In the genomic region with DNA sequence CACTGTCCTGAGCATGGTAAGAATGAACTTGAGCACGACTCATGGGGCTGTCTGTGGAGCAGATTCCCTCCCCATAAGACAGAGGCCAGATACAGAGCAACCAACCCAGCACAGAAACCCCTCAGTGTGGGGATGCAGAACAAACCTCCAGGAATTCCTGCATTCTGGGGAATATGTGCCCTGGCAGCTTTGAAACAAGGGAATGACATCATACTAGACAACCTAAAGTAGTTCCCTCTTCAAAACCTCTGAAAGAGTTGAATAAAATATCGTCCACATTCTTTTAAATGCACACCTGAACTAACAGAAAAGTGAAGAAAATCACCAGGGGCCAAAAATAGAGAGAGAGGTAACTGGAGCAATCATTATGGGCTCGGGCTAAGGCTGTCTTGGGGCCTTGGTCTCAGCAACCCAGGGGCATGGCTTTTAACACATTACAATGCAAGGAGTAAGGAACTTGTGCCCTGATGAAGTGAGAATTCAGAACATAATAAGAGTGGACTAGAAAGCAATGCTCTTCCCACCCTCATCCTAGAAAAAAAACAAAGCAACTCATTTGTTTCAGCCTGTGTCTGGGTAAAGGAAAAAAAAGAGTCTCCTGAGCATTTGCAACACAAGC, we compare ENCODE assay signal across 15 cellular contexts. TPM values are rescaled to one million over a fixed set of nuclear protein-coding genes. Genes with fewer than 3 reads are reported as not detected.
A peak's percentile ranks its signal among the peaks of the same experiment; 100 is the strongest.
DNase-seq lines count a peak whose midpoint lies in the region; ATAC-seq, FAIRE-seq and TF ChIP-seq lines count a peak whose summit lies in the region.
"Had no signal": no experiment of that assay in that cellular context is flagged by ENCODE, and none has a peak within 500 bp of the region (broad histone marks: within the 10 kb centered on the region; RNA-seq: fewer than 3 reads in every experiment).

No MANE protein-coding gene starts in this region.

- H3K9me3 ChIP-seq in HepG2 (ENCODE audit: low read length) = no peaks in the 10 kb centered on the region
- no peaks in the 10 kb centered on the region for H3K9me3 ChIP-seq in right lobe of liver
- H3K9me3 ChIP-seq in iPS-15b (ENCODE audit: control insufficient read depth, insufficient read depth, low read length) = no peaks in the 10 kb centered on the region
- H3K9me3 ChIP-seq in upper lobe of right lung = no peaks in the 10 kb centered on the region
- no peaks in the 10 kb centered on the region for H3K9me3 ChIP-seq in PC-9 (ENCODE audit: insufficient read depth, low read depth)
- H3K9me3 ChIP-seq: HAP-1, SJSA1 had no signal

- POLR2A ChIA-PET in HepG2 (lab: Yijun Ruan, JAX) (no interaction called here), PC-9 (lab: Charles Lee; ENCODE audit: unreplicated experiment) (no interaction called here)

- H3K36me3 Mint-ChIP-seq in stimulated activated memory B cell treated with anti-CD40 and anti-IgM and Interleukin-4, amounts not matched to agents 10 μg/mL and 1 μg/mL and 100 μg/mL, for 72 hours = no peaks in the 10 kb centered on the region

- TF ChIP-seq POLR2A in HepG2 (IDR thresholded peaks at IDR 0.05; ENCODE audit: insufficient read depth in 1 of 2, low read depth in 2 of 2, low read length in 2 of 2) = no peak
- TF ChIP-seq POLR2A in right lobe of liver (IDR thresholded peaks at IDR 0.05) = no peak

- WGBS in HepG2 (ENCODE audit: low lambda C conversion rate) = 28% methylated on average over 3 of the region's 3 CpGs
- 100% methylated on average over 2 of the region's 3 CpGs for WGBS in right lobe of liver (ENCODE audit: insufficient coverage, low coverage, low lambda C conversion rate, missing lambda C conversion rate)

- no peaks in the 10 kb centered on the region for H3F3A ChIP-seq in PC-9 (ENCODE audit: insufficient read depth, low read depth)

- TF ChIP-seq EP300 in HepG2 (IDR thresholded peaks at IDR 0.05; ENCODE audit: low read depth in 2 of 2, low read length in 2 of 2) = no peak
- TF ChIP-seq EP300 in HepG2 (CRISPR knock-in tag; IDR thresholded peaks at IDR 0.05; ENCODE audit: borderline replicate concordance) = no peak

- no peak overlapping the region for H3K9ac ChIP-seq in HepG2 (ENCODE audit: insufficient read depth, low read depth, low read length)
- peak overlapping the region; percentile 42 for H3K9ac ChIP-seq in iPS-15b (ENCODE audit: low read depth, low read length)

- TF ChIP-seq CTCF in HepG2 (CRISPR knock-in tag; IDR thresholded peaks at IDR 0.05) (no peak), right lobe of liver (IDR thresholded peaks at IDR 0.05) (no peak), upper lobe of right lung (IDR thresholded peaks at IDR 0.05) (no peak), PC-9 (conservative IDR thresholded peaks at IDR 0.05) (no peak)

- H3K4me1 ChIP-seq in HepG2 (ENCODE audit: insufficient read depth, low read length) (peaks cover 16% of the 10 kb centered on the region; the same call in 1 of the 2 replicates), right lobe of liver (no peaks in the 10 kb centered on the region), iPS-15b (ENCODE audit: control insufficient read depth, insufficient read depth, low read length) (peaks cover 26% of the 10 kb centered on the region), upper lobe of right lung (no peaks in the 10 kb centered on the region), PC-9 (replicated peaks; ENCODE audit: insufficient read depth) (peaks cover 5% of the 10 kb centered on the region; the same call in 1 of the 2 replicates)

- no peak for ATAC-seq in HepG2
- no peak for ATAC-seq in right lobe of liver
- no peak for ATAC-seq in stimulated activated memory B cell treated with anti-CD40 and anti-IgM and Interleukin-4, amounts not matched to agents 10 μg/mL and 1 μg/mL and 100 μg/mL, for 72 hours
- ATAC-seq in upper lobe of right lung = no peak

- intact Hi-C loops in HepG2 (cut with micrococcal nuclease; ENCODE audit: unreplicated experiment) (no loop called here), right lobe of liver (cut with DNase I) (no loop called here), upper lobe of right lung (cut with DNase I) (no loop called here), PC-9 (cut with micrococcal nuclease; ENCODE audit: unreplicated experiment) (no loop called here)

- H3K4me1 Mint-ChIP-seq in stimulated activated memory B cell treated with anti-CD40 and anti-IgM and Interleukin-4, amounts not matched to agents 10 μg/mL and 1 μg/mL and 100 μg/mL, for 72 hours = peaks cover 22% of the 10 kb centered on the region

- no peak overlapping the region for H3K4me3 ChIP-seq in HepG2 (replicated peaks in 1 of 3; ENCODE audit: insufficient read depth in 1 of 3, low read depth in 2 of 3, low read length in 3 of 3)
- H3K4me3 ChIP-seq in right lobe of liver = no peak overlapping the region
- H3K4me3 ChIP-seq in iPS-15b (ENCODE audit: low read depth, low read length) = no peak overlapping the region
- H3K4me3 ChIP-seq in upper lobe of right lung = no peak overlapping the region
- H3K4me3 ChIP-seq in PC-9 = no peak overlapping the region
- H3K4me3 ChIP-seq: HAP-1, SJSA1 had no signal

- peaks cover 10% of the 10 kb centered on the region for H3K27me3 Mint-ChIP-seq in stimulated activated memory B cell treated with anti-CD40 and anti-IgM and Interleukin-4, amounts not matched to agents 10 μg/mL and 1 μg/mL and 100 μg/mL, for 72 hours

- H4K20me1 ChIP-seq in HepG2 (ENCODE audit: insufficient read depth, low read length) (no peaks in the 10 kb centered on the region), PC-9 (ENCODE audit: insufficient read depth) (no peaks in the 10 kb centered on the region)

- FAIRE-seq in HepG2 (lab: Jason Lieb, UNC) = no peak

- in situ Hi-C loops in HepG2 (cut with HindIII; ENCODE audit: extremely low pct_ligation_motif_present, low pct_unique_long_range_greater_than_20kb) = no loop called here
- in situ Hi-C loops in SK-MEL-5 (cut with HindIII; ENCODE audit: low pct_unique_long_range_greater_than_20kb, low sequenced_read_pairs) = no loop called here

- BruUV-seq in HepG2 (replicated peaks; lab: Mats Ljungman, UMichigan) (no TSS peak), PC-9 (replicated peaks; lab: Mats Ljungman, UMichigan) (no TSS peak)

- no peaks in the 10 kb centered on the region for H3K79me2 ChIP-seq in HepG2 (ENCODE audit: insufficient read depth, low read length)
- H3K79me2 ChIP-seq in PC-9 (ENCODE audit: low read depth) = no peaks in the 10 kb centered on the region

- no peaks in the 10 kb centered on the region for H3K36me3 ChIP-seq in HepG2 (replicated peaks in 1 of 2; ENCODE audit: control insufficient read depth in 1 of 2, insufficient read depth in 2 of 2, low read length in 2 of 2)
- no peaks in the 10 kb centered on the region for H3K36me3 ChIP-seq in right lobe of liver
- no peaks in the 10 kb centered on the region for H3K36me3 ChIP-seq in iPS-15b (ENCODE audit: control insufficient read depth, insufficient read depth, low read length)
- no peaks in the 10 kb centered on the region for H3K36me3 ChIP-seq in upper lobe of right lung
- no peaks in the 10 kb centered on the region for H3K36me3 ChIP-seq in PC-9 (ENCODE audit: low read depth)
- H3K36me3 ChIP-seq: HAP-1, SJSA1 had no signal

- H3K9me3 Mint-ChIP-seq in stimulated activated memory B cell treated with anti-CD40 and anti-IgM and Interleukin-4, amounts not matched to agents 10 μg/mL and 1 μg/mL and 100 μg/mL, for 72 hours = peaks cover 3% of the 10 kb centered on the region

- H3K27ac Mint-ChIP-seq in stimulated activated memory B cell treated with anti-CD40 and anti-IgM and Interleukin-4, amounts not matched to agents 10 μg/mL and 1 μg/mL and 100 μg/mL, for 72 hours = peak overlapping the region; percentile 44

- TF ChIP-seq RAD21 in HepG2 (CRISPR knock-in tag; IDR thresholded peaks at IDR 0.05) = no peak

- no peak overlapping the region for H3K27ac ChIP-seq in HepG2 (ENCODE audit: extremely low read length, insufficient read depth, low read length)
- H3K27ac ChIP-seq in right lobe of liver = no peak overlapping the region
- no peak overlapping the region for H3K27ac ChIP-seq in upper lobe of right lung
- H3K27ac ChIP-seq in PC-9 = no peak overlapping the region
- H3K27ac ChIP-seq: SJSA1 had no signal

- 0 out of 2 replicates have a peak, but pooled peaks cover 5% of the 10 kb centered on the region for H3K9me2 ChIP-seq in PC-9 (ENCODE audit: insufficient read depth)

- CTCF ChIA-PET in HepG2 (lab: Yijun Ruan, JAX; ENCODE audit: low intra/inter-chr PET ratio, low total read pairs) = no interaction called here
- CTCF ChIA-PET in PC-9 (lab: Charles Lee) = no interaction called here

- no peak overlapping the region for H3K4me3 Mint-ChIP-seq in stimulated activated memory B cell treated with anti-CD40 and anti-IgM and Interleukin-4, amounts not matched to agents 10 μg/mL and 1 μg/mL and 100 μg/mL, for 72 hours

- DNase-seq in HepG2 (ENCODE audit: low spot score) = no peak
- DNase-seq in right lobe of liver = no peak
- DNase-seq in SK-MEL-5 (ENCODE audit: low read depth, low spot score) = peak; percentile 31
- no peak for DNase-seq in SW 1271 (lab: John Stamatoyannopoulos, UW)
- no peak for DNase-seq in upper lobe of right lung
- no peak for DNase-seq in PC-9
- DNase-seq: AML-193, DMS53, NCI-H1417, NCI-H2029 treated with DMSO at 0.1 percent for 48 hours had no signal

- no peak overlapping the region for H2AFZ ChIP-seq in HepG2 (ENCODE audit: low read length)
- no peak overlapping the region for H2AFZ ChIP-seq in PC-9

- H3K27me3 ChIP-seq in HepG2 (ENCODE audit: control insufficient read depth in 1 of 2, insufficient read depth in 2 of 2, low read length in 2 of 2) = peaks cover 2 to 8% of the 10 kb centered on the region in 2 experiments; a peak in 1 of 5 replicates
- H3K27me3 ChIP-seq in right lobe of liver = no peaks in the 10 kb centered on the region
- no peaks in the 10 kb centered on the region for H3K27me3 ChIP-seq in iPS-15b (ENCODE audit: control insufficient read depth, insufficient read depth, low read length)
- no peaks in the 10 kb centered on the region for H3K27me3 ChIP-seq in upper lobe of right lung
- H3K27me3 ChIP-seq in PC-9 (ENCODE audit: insufficient read depth, low read depth) = no peaks in the 10 kb centered on the region
- H3K27me3 ChIP-seq: SJSA1 had no signal

- H3K4me2 ChIP-seq in HepG2 (ENCODE audit: low read depth, low read length) (no peak overlapping the region), PC-9 (no peak overlapping the region)

RNA-seq across cellular contexts. Expression of gene ADIPOQ, which starts 43.8 kb away (rescaled TPM):
- total RNA-seq in HepG2 (2016; rRNA removed; fragmentation: Illumina TruSeq; extraction: Trizol) = not detected in 2 replicates
- total RNA-seq in HepG2 (2016; cell fraction: cytosol; rRNA removed; fragmentation: Illumina TruSeq; extraction: Trizol; ENCODE audit: low read depth) = not detected in 2 replicates
- not detected in 2 replicates for total RNA-seq in HepG2 (2016; cell fraction: insoluble cytoplasmic fraction; rRNA removed; fragmentation: Illumina TruSeq; extraction: Trizol)
- total RNA-seq in HepG2 (2016; cell fraction: membrane; rRNA removed; fragmentation: Illumina TruSeq; extraction: Trizol) = not detected in 2 replicates
- not detected in 2 replicates for total RNA-seq in HepG2 (2016; cell fraction: nucleus; rRNA removed; fragmentation: Illumina TruSeq; extraction: Trizol)
- polyA plus RNA-seq in HepG2 (2011; rRNA removed) = not detected in 2 replicates
- polyA plus RNA-seq in HepG2 (2011; cell fraction: cytosol; rRNA removed) = not detected in 2 replicates
- not detected in 2 replicates for polyA plus RNA-seq in HepG2 (2011; cell fraction: nucleus; rRNA removed)
- not detected in 2 replicates for polyA plus RNA-seq in HepG2 (2012)
- not detected in 2 replicates for polyA plus RNA-seq in HepG2 (2016; cell fraction: cytosol; fragmentation: Illumina TruSeq; extraction: Trizol; ENCODE audit: low read depth)
- not detected in 2 replicates for polyA plus RNA-seq in HepG2 (2016; cell fraction: insoluble cytoplasmic fraction; fragmentation: Illumina TruSeq; extraction: Trizol; ENCODE audit: low read depth)
- not detected in 2 replicates for polyA plus RNA-seq in HepG2 (2016; cell fraction: membrane; fragmentation: Illumina TruSeq; extraction: Trizol; ENCODE audit: low read depth)
- polyA plus RNA-seq in HepG2 (2016; cell fraction: nucleus; fragmentation: Illumina TruSeq; extraction: Trizol; ENCODE audit: insufficient read depth, low read depth) = not detected in 2 replicates
- not detected in 2 replicates for polyA minus RNA-seq in HepG2 (2011; rRNA and poly(A)+ RNA removed; ENCODE audit: low replicate concordance)
- polyA minus RNA-seq in HepG2 (2011; cell fraction: cytosol; rRNA and poly(A)+ RNA removed) = not detected in 2 replicates
- polyA minus RNA-seq in HepG2 (2011; cell fraction: nucleus; rRNA and poly(A)+ RNA removed) = not detected in 2 replicates
- not detected for total RNA-seq in right lobe of liver
- total RNA-seq in SK-MEL-5 (2014; rRNA removed; shearing (Covaris generic)) = not detected in 2 replicates
- polyA plus RNA-seq in SK-MEL-5 (2015; cell fraction: cytosol; rRNA removed) = not detected in 2 replicates
- not detected in 2 replicates for polyA plus RNA-seq in SK-MEL-5 (2015; cell fraction: nucleus; rRNA removed)
- total RNA-seq in upper lobe of right lung = not detected
- not detected in 2 replicates for total RNA-seq in PC-9 (2021)
- total RNA-seq: LHCN-M2, SJSA1 had no signal

RNA-seq across cellular contexts. Expression of gene ST6GAL1, which starts 44.0 kb away (rescaled TPM):
- 62.1 and 79.9 TPM in 2 replicates for total RNA-seq in HepG2 (2016; rRNA removed; fragmentation: Illumina TruSeq; extraction: Trizol)
- 8.1 and 8.2 TPM in 2 replicates for total RNA-seq in HepG2 (2016; cell fraction: cytosol; rRNA removed; fragmentation: Illumina TruSeq; extraction: Trizol; ENCODE audit: low read depth)
- 62.1 and 78.3 TPM in 2 replicates for total RNA-seq in HepG2 (2016; cell fraction: insoluble cytoplasmic fraction; rRNA removed; fragmentation: Illumina TruSeq; extraction: Trizol)
- 30.2 and 33.0 TPM in 2 replicates for total RNA-seq in HepG2 (2016; cell fraction: membrane; rRNA removed; fragmentation: Illumina TruSeq; extraction: Trizol)
- 91.6 and 101 TPM in 2 replicates for total RNA-seq in HepG2 (2016; cell fraction: nucleus; rRNA removed; fragmentation: Illumina TruSeq; extraction: Trizol)
- polyA plus RNA-seq in HepG2 (2011; rRNA removed) = 163 and 164 TPM in 2 replicates
- 115 and 161 TPM in 2 replicates for polyA plus RNA-seq in HepG2 (2011; cell fraction: cytosol; rRNA removed)
- 50.3 and 65.6 TPM in 2 replicates for polyA plus RNA-seq in HepG2 (2011; cell fraction: nucleus; rRNA removed)
- polyA plus RNA-seq in HepG2 (2012) = 189 and 200 TPM in 2 replicates
- 5.0 and 5.1 TPM in 2 replicates for polyA plus RNA-seq in HepG2 (2016; cell fraction: cytosol; fragmentation: Illumina TruSeq; extraction: Trizol; ENCODE audit: low read depth)
- 49.0 and 50.2 TPM in 2 replicates for polyA plus RNA-seq in HepG2 (2016; cell fraction: insoluble cytoplasmic fraction; fragmentation: Illumina TruSeq; extraction: Trizol; ENCODE audit: low read depth)
- polyA plus RNA-seq in HepG2 (2016; cell fraction: membrane; fragmentation: Illumina TruSeq; extraction: Trizol; ENCODE audit: low read depth) = 18.2 and 19.6 TPM in 2 replicates
- polyA plus RNA-seq in HepG2 (2016; cell fraction: nucleus; fragmentation: Illumina TruSeq; extraction: Trizol; ENCODE audit: insufficient read depth, low read depth) = 91.4 and 96.5 TPM in 2 replicates
- 3.2 and 268 TPM in 2 replicates for polyA minus RNA-seq in HepG2 (2011; rRNA and poly(A)+ RNA removed; ENCODE audit: low replicate concordance)
- 106 and 146 TPM in 2 replicates for polyA minus RNA-seq in HepG2 (2011; cell fraction: cytosol; rRNA and poly(A)+ RNA removed)
- polyA minus RNA-seq in HepG2 (2011; cell fraction: nucleus; rRNA and poly(A)+ RNA removed) = 119 and 177 TPM in 2 replicates
- total RNA-seq in right lobe of liver = 100 to 1,000 TPM; 389 to 574 (median 483) TPM
- 41.0 and 43.5 TPM in 2 replicates for total RNA-seq in SK-MEL-5 (2014; rRNA removed; shearing (Covaris generic))
- 87.5 and 116 TPM in 2 replicates for polyA plus RNA-seq in SK-MEL-5 (2015; cell fraction: cytosol; rRNA removed)
- polyA plus RNA-seq in SK-MEL-5 (2015; cell fraction: nucleus; rRNA removed) = 65.1 and 94.1 TPM in 2 replicates
- 116 TPM for total RNA-seq in upper lobe of right lung
- 25.6 and 41.4 TPM in 2 replicates for total RNA-seq in PC-9 (2021)
